8 cellular contexts compared by ENCODE assay signal in genomic region chr1:151458936-151459330, GRCh38. TPM values are rescaled to one million over a fixed set of nuclear protein-coding genes. Genes with fewer than 3 reads are reported as not detected.
DNase-seq lines count a peak whose midpoint lies in the region; ATAC-seq and TF ChIP-seq lines count a peak whose summit lies in the region.

No MANE protein-coding gene starts in this region.

- peaks cover 9% of the 10 kb centered on the region for H3K27me3 Mint-ChIP-seq in endothelial cell (ENCODE audit: unreplicated experiment)

- no peaks in the 10 kb centered on the region for H3K9me3 Mint-ChIP-seq in endothelial cell (ENCODE audit: unreplicated experiment)

- H3K4me1 Mint-ChIP-seq in endothelial cell (ENCODE audit: unreplicated experiment), result peaks cover 26% of the 10 kb centered on the region

- H3K27me3 ChIP-seq in mononuclear cell (ENCODE audit: insufficient read depth, low read length), result peaks cover 10% of the 10 kb centered on the region

- H3K36me3 Mint-ChIP-seq in endothelial cell (ENCODE audit: low read depth, unreplicated experiment), result peaks cover 5% of the 10 kb centered on the region

- DNase-seq in DMS53 (lab: John Stamatoyannopoulos, UW), result peak; percentile 81
- no peak for DNase-seq in DMS53 treated with DMSO at 0.1 percent for 48 hours (lab: John Stamatoyannopoulos, UW; ENCODE audit: unreplicated experiment)
- DNase-seq in NCI-H460 (ENCODE audit: extremely low read depth, low read depth), result peak; percentile 56
- peak; percentile 16 for DNase-seq in activated CD8-positive, alpha-beta memory T cell treated with anti-CD3 and anti-CD28 coated beads, Interleukin-2, amount 50 U/mL, for 1 hour (ENCODE audit: extremely low read depth)
- peak; percentile 59 for DNase-seq in endothelial cell (ENCODE audit: low spot score)
- DNase-seq in stimulated activated naive CD4-positive, alpha-beta T cell treated with Interleukin-2 at 50 U/mL for 16 hours (lab: John Stamatoyannopoulos, UW), result peak; percentile 54

- no peak for TF ChIP-seq CTCF in endothelial cell (IDR thresholded peaks at IDR 0.05; ENCODE audit: unreplicated experiment)

- peak overlapping the region; percentile 85 for H3K4me3 Mint-ChIP-seq in endothelial cell (ENCODE audit: unreplicated experiment)

- ATAC-seq in HG02943 (IDR thresholded peaks at IDR 0.05; ENCODE audit: low read depth, unreplicated experiment), result peak; percentile 26

- peak overlapping the region; percentile 74 for H3K27ac Mint-ChIP-seq in endothelial cell (ENCODE audit: unreplicated experiment)

- H3K9me3 ChIP-seq in mononuclear cell (ENCODE audit: low read depth, low read length), result no peaks in the 10 kb centered on the region

- H3K4me1 ChIP-seq in mononuclear cell (ENCODE audit: insufficient read depth, low read length), result peaks cover 29% of the 10 kb centered on the region

- peak overlapping the region; percentile 38 for H3K4me3 ChIP-seq in mononuclear cell (ENCODE audit: low read length)

RNA-seq across cellular contexts. Expression of gene POGZ, which starts 0.4 kb away (rescaled TPM):
- 27.3 and 34.5 TPM in 2 replicates for total RNA-seq in NCI-H460 (2014; rRNA removed; shearing (Covaris generic))
- 33.6 and 46.8 TPM in 2 replicates for polyA plus RNA-seq in NCI-H460 (2014; cell fraction: nucleus; rRNA removed)
- total RNA-seq in endothelial cell (ENCODE audit: unreplicated experiment), result 132 TPM
- 48.0 TPM for total RNA-seq in mononuclear cell

RNA-seq across cellular contexts. Expression of gene CGN, which starts 52.3 kb away (rescaled TPM):
- 0.02 TPM in 1 of 2 replicates, not detected in the other for total RNA-seq in NCI-H460 (2014; rRNA removed; shearing (Covaris generic))
- polyA plus RNA-seq in NCI-H460 (2014; cell fraction: nucleus; rRNA removed), result 0.32 and 0.45 TPM in 2 replicates
- total RNA-seq in endothelial cell (ENCODE audit: unreplicated experiment) (50.7 TPM), mononuclear cell (1.7 TPM)

RNA-seq across cellular contexts. Expression of gene PSMB4, which starts 59.6 kb away (rescaled TPM):
- total RNA-seq in NCI-H460 (2014; rRNA removed; shearing (Covaris generic)), result 641 and 758 TPM in 2 replicates
- polyA plus RNA-seq in NCI-H460 (2014; cell fraction: nucleus; rRNA removed), result 509 and 554 TPM in 2 replicates
- total RNA-seq in endothelial cell (ENCODE audit: unreplicated experiment) (322 TPM), mononuclear cell (148 TPM)

Comparison
In these comparisons a context has a peak if more than half of its experiments do, and no peak if none do; other contexts are left out.
1. RNA of gene CGN, which starts 52.3 kb away (total RNA-seq): 50.7 TPM in endothelial cell (single experiment); 1.7 TPM in mononuclear cell (single experiment) and 0.02 TPM in NCI-H460; every median in the first group is over 10 times any median in the second.